Comparison of ENCODE assay signal across 10 cellular contexts in the genomic region with DNA sequence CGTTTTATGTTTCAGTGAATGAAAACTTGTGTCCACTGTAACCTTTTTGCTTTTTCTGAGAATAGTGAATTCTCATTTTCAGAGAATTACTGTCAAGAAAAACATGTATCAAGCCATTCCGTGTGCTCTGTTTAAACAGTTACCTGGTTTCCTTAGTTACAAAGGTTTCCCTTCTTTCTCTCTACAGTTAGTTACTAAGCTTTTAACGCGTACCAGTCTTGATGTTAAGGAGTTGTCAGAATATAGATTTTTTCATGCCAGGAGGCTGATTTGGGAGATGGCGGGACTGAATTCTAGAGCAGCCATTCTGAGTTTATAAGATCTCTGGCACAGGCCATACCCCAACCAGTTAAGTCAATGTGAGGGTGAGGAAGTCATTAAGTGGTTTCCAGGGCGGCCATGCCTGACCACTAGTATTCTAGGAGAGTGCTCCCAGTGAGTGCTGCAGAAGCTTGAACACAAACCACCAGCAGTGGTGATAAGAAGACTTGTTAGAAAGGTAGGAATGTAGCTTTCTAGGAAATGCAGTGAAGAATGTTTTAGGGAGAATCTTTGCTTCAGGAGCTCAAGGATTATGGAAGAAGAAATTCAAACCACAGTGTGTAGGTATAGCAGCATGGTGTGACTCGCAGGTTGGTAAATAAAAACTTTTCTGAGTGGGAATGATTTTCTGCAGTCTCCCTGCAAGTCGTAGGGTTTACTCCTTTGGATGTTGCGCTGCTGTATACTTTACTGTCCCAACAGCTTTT.
DNase-seq lines count a peak whose midpoint lies in the region; TF ChIP-seq lines count a peak whose summit lies in the region.
"Had no signal": no experiment of that assay in that cellular context is flagged by ENCODE, and none has a peak within 500 bp of the region (broad histone marks: within the 10 kb centered on the region; RNA-seq: fewer than 3 reads in every experiment).

No MANE protein-coding gene starts in this region.

- H3K36me3 Mint-ChIP-seq in HFFc6 (ENCODE audit: low read depth), result no peaks in the 10 kb centered on the region

- CTCF ChIA-PET in OCI-LY7 (lab: Charles Lee; ENCODE audit: unreplicated experiment), result no interaction called here

- POLR2A ChIA-PET in OCI-LY7 (lab: Charles Lee), result interaction anchor here (0.6 kb wide), 1 partner anchor 9 kb away, joined by 3 read pairs; no protein-coding TSS in a partner anchor

- no peak overlapping the region for H2AFZ ChIP-seq in GM23248
- no peak overlapping the region for H2AFZ ChIP-seq in OCI-LY7 (ENCODE audit: low read length)
- no peak overlapping the region for H2AFZ ChIP-seq in hepatocyte

- peaks cover 100% of the 10 kb centered on the region for H3K79me2 ChIP-seq in GM23248 (ENCODE audit: insufficient read depth)
- no peaks in the 10 kb centered on the region; the same call in 1 of the 2 replicates for H3K79me2 ChIP-seq in OCI-LY7 (ENCODE audit: insufficient read depth, low read depth, low read length)
- peaks cover 88% of the 10 kb centered on the region for H3K79me2 ChIP-seq in hepatocyte

- H3K4me2 ChIP-seq in GM23248 (ENCODE audit: unreplicated experiment) (no peak overlapping the region), OCI-LY7 (ENCODE audit: low read length) (no peak overlapping the region), hepatocyte (no peak overlapping the region)

- H3K4me3 Mint-ChIP-seq in HFFc6, result no peak overlapping the region

- H3K9me3 ChIP-seq in GM23248 (ENCODE audit: low read depth), result no peaks in the 10 kb centered on the region
- H3K9me3 ChIP-seq in OCI-LY7 (ENCODE audit: low read length), result no peaks in the 10 kb centered on the region
- H3K9me3 ChIP-seq in right atrium auricular region, result no peaks in the 10 kb centered on the region
- no peaks in the 10 kb centered on the region for H3K9me3 ChIP-seq in testis
- H3K9me3 ChIP-seq in hepatocyte (ENCODE audit: low read depth), result no peaks in the 10 kb centered on the region

- BruUV-seq in OCI-LY7 (replicated peaks; lab: Mats Ljungman, UMichigan), result no TSS peak

- no peaks in the 10 kb centered on the region for H3K27me3 ChIP-seq in GM23248 (replicated peaks; ENCODE audit: insufficient read depth)
- H3K27me3 ChIP-seq in right atrium auricular region, result no peaks in the 10 kb centered on the region
- no peaks in the 10 kb centered on the region for H3K27me3 ChIP-seq in testis
- no peaks in the 10 kb centered on the region for H3K27me3 ChIP-seq in hepatocyte

- H3K27ac ChIP-seq in GM23248 (0 out of 2 replicates have a peak overlapping the region, but pooled peaks have one; percentile 4), OCI-LY7 (ENCODE audit: low read depth, low read length, poor library complexity, severe bottlenecking) (no peak overlapping the region), right atrium auricular region (peak overlapping the region; percentile 18 to 31), testis (no peak overlapping the region), hepatocyte (no peak overlapping the region)

- H3F3A ChIP-seq in GM23248 (ENCODE audit: insufficient read depth), result peaks cover 6% of the 10 kb centered on the region; the same call in 1 of the 2 replicates

- no peak overlapping the region; the same call in 1 of the 2 replicates for H3K27ac Mint-ChIP-seq in HFFc6

- intact Hi-C loops in OCI-LY7 (cut with micrococcal nuclease; ENCODE audit: unreplicated experiment) (no loop called here), testis (cut with DNase I; ENCODE audit: low total_unique reads) (no loop called here), posterior cingulate gyrus (cut with DNase I) (no loop called here)

- 98% methylated on average over 9 of the region's 9 CpGs for WGBS in GM23248 (ENCODE audit: low coverage in 1 of 2, low lambda C conversion rate in 2 of 2, missing lambda C conversion rate in 2 of 2), 2 experiments
- WGBS in testis, 2 donors, result 89 to 94% methylated on average over 9 of the region's 9 CpGs
- WGBS in hepatocyte (ENCODE audit: low lambda C conversion rate, missing lambda C conversion rate), result 83% methylated on average over 9 of the region's 9 CpGs

- no peaks in the 10 kb centered on the region for H3K9me2 ChIP-seq in GM23248 (ENCODE audit: insufficient read depth)
- no peaks in the 10 kb centered on the region for H3K9me2 ChIP-seq in OCI-LY7 (ENCODE audit: insufficient read depth, low read length)
- H3K9me2 ChIP-seq in hepatocyte (replicated peaks; ENCODE audit: insufficient read depth), result no peaks in the 10 kb centered on the region

- H3K9me3 Mint-ChIP-seq in HFFc6, result no peaks in the 10 kb centered on the region

- 0 out of 2 replicates have a peak, but pooled peaks cover 9% of the 10 kb centered on the region for H3K4me1 ChIP-seq in GM23248 (ENCODE audit: insufficient read depth)
- H3K4me1 ChIP-seq in OCI-LY7 (ENCODE audit: insufficient read depth, low read length, poor library complexity, severe bottlenecking), result peaks cover 28% of the 10 kb centered on the region
- peaks cover 0 to 27% of the 10 kb centered on the region in 2 donors for H3K4me1 ChIP-seq in right atrium auricular region
- H3K4me1 ChIP-seq in testis, result no peaks in the 10 kb centered on the region
- H3K4me1 ChIP-seq in hepatocyte (ENCODE audit: insufficient read depth), result peaks cover 26% of the 10 kb centered on the region

- no peaks in the 10 kb centered on the region for H3K36me3 ChIP-seq in GM23248 (ENCODE audit: low read depth)
- no peaks in the 10 kb centered on the region for H3K36me3 ChIP-seq in OCI-LY7 (ENCODE audit: insufficient read depth, low read length)
- no peaks in the 10 kb centered on the region for H3K36me3 ChIP-seq in right atrium auricular region
- H3K36me3 ChIP-seq in testis (ENCODE audit: low read depth, missing control alignments), result no peaks in the 10 kb centered on the region
- no peaks in the 10 kb centered on the region for H3K36me3 ChIP-seq in hepatocyte (replicated peaks; ENCODE audit: insufficient read depth, low read depth)

- DNase-seq in Caki2 (ENCODE audit: low read depth) (peak; percentile 48), GM23248 (no peak), OCI-LY7 (ENCODE audit: low spot score) (peak; percentile 35), right atrium auricular region (ENCODE audit: low spot score) (no peak), testis (no peak), hepatocyte (ENCODE audit: low spot score) (no peak), HFFc6 (no peak), posterior cingulate gyrus (no peak)
- DNase-seq: aorta, DND-41 had no signal

- no peaks in the 10 kb centered on the region for H3K27me3 Mint-ChIP-seq in HFFc6 (ENCODE audit: insufficient read depth)

- no peak overlapping the region for H3K9ac ChIP-seq in GM23248

- in situ Hi-C loops in Caki2 (cut with HindIII; ENCODE audit: low pct_unique_long_range_greater_than_20kb, low sequenced_read_pairs) (no loop called here), GM23248 (cut with MboI) (no loop called here)

- H3K4me1 Mint-ChIP-seq in HFFc6 (ENCODE audit: low read depth), result peaks cover 26% of the 10 kb centered on the region

- peaks cover 5% of the 10 kb centered on the region; the same call in 1 of the 2 replicates for H4K20me1 ChIP-seq in GM23248 (ENCODE audit: insufficient read depth)
- H4K20me1 ChIP-seq in OCI-LY7 (ENCODE audit: insufficient read depth, low read length), result peaks cover 32% of the 10 kb centered on the region
- peaks cover 13% of the 10 kb centered on the region for H4K20me1 ChIP-seq in hepatocyte (ENCODE audit: insufficient read depth, poor library complexity, severe bottlenecking)

- no peak overlapping the region for H3K4me3 ChIP-seq in GM23248
- no peak overlapping the region for H3K4me3 ChIP-seq in OCI-LY7 (ENCODE audit: low read depth, low read length, poor library complexity, severe bottlenecking)
- H3K4me3 ChIP-seq in right atrium auricular region, result no peak overlapping the region
- no peak overlapping the region for H3K4me3 ChIP-seq in testis
- H3K4me3 ChIP-seq in hepatocyte, result no peak overlapping the region

- no peak for TF ChIP-seq POLR2A in testis (IDR thresholded peaks at IDR 0.05)

- TF ChIP-seq CTCF in OCI-LY7 (conservative IDR thresholded peaks at IDR 0.05; ENCODE audit: low read length), result no peak
- TF ChIP-seq CTCF in right atrium auricular region (IDR thresholded peaks at IDR 0.05), result no peak
- no peak for TF ChIP-seq CTCF in testis (IDR thresholded peaks at IDR 0.05)
- no peak for TF ChIP-seq CTCF in hepatocyte (IDR thresholded peaks at IDR 0.05; ENCODE audit: poor library complexity)
- TF ChIP-seq CTCF in HFFc6 (IDR thresholded peaks at IDR 0.05), result no peak

Comparison
In these comparisons a context has a peak if more than half of its experiments do, and no peak if none do; other contexts are left out.
1. DNase-seq: peak in Caki2 (single experiment) and OCI-LY7 (single experiment); none in GM23248 (single experiment), right atrium auricular region (single experiment), testis (single experiment), hepatocyte (single experiment), HFFc6 (single experiment) and posterior cingulate gyrus (0 of 10).
2. H3K27ac ChIP-seq: peak in GM23248 (single experiment) and right atrium auricular region (2 of 2); none in OCI-LY7 (single experiment), testis (0 of 2) and hepatocyte (single experiment).